ENCODE assay signal across 1 cellular context in the genomic region with DNA sequence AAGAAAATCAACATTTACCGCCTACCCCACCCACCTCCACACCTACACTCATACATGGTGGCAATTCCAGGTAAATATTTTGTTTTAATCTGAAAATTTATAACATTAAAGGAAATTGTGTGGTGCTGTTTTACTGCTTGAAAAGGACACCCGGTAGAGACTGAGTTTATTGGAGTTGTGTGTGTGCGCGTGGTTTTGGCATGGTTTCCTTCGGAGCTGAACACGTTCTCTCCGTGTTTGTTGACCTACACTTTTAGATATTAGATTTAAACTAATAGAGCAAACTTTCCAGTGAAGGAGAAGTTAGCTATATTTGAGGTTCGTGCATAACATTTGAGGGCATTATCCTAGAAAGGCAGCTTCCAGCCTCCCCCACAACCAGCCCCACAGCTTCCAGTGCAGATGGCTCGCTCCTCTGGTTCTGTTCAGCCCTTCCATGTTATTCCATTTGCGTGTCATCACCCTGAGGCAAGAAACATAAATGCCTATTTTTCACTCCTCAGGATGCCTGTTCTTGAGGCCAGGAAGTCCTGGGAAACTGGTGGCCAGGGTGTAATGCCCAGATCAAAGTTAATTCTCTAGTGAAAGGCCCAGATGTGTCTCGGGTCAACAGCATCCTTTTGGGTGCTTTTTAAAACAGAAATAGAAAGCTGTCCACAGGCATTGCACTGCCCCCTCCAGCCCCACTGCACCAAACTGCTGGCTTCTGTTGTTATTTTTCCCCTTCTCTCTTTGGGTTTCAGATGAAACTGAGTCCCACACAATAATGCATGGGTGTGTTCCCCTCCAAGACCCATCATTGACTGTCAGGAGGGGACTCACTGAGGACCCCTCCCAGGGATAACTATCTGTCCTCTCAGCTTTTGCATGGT.
TF ChIP-seq lines count a peak whose summit lies in the region.

No MANE protein-coding gene starts in this region.

TF ChIP-seq in SK-N-SH, 30 proteins besides CTCF, POLR2A, EP300 and RAD21 (continued from another document):
- TF ChIP-seq, protein P1, sequence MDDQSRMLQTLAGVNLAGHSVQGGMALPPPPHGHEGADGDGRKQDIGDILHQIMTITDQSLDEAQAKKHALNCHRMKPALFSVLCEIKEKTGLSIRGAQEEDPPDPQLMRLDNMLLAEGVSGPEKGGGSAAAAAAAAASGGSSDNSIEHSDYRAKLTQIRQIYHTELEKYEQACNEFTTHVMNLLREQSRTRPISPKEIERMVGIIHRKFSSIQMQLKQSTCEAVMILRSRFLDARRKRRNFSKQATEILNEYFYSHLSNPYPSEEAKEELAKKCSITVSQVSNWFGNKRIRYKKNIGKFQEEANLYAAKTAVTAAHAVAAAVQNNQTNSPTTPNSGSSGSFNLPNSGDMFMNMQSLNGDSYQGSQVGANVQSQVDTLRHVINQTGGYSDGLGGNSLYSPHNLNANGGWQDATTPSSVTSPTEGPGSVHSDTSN (IDR thresholded peaks at IDR 0.05) = no peak
- no peak for TF ChIP-seq YY1 (IDR thresholded peaks at IDR 0.05; ENCODE audit: low read depth)
- TF ChIP-seq, protein P2, sequence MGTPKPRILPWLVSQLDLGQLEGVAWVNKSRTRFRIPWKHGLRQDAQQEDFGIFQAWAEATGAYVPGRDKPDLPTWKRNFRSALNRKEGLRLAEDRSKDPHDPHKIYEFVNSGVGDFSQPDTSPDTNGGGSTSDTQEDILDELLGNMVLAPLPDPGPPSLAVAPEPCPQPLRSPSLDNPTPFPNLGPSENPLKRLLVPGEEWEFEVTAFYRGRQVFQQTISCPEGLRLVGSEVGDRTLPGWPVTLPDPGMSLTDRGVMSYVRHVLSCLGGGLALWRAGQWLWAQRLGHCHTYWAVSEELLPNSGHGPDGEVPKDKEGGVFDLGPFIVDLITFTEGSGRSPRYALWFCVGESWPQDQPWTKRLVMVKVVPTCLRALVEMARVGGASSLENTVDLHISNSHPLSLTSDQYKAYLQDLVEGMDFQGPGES (IDR thresholded peaks at IDR 0.05; ENCODE audit: low read depth, low read length) = no peak
- no peak for TF ChIP-seq GATA2 (CRISPR knock-in tag; IDR thresholded peaks at IDR 0.05)
- no peak for TF ChIP-seq EZH2phosphoT487 (IDR thresholded peaks at IDR 0.05; ENCODE audit: borderline replicate concordance, low read depth)
- no peak for TF ChIP-seq GABPA (IDR thresholded peaks at IDR 0.05; ENCODE audit: low read depth)
- TF ChIP-seq, protein P3, sequence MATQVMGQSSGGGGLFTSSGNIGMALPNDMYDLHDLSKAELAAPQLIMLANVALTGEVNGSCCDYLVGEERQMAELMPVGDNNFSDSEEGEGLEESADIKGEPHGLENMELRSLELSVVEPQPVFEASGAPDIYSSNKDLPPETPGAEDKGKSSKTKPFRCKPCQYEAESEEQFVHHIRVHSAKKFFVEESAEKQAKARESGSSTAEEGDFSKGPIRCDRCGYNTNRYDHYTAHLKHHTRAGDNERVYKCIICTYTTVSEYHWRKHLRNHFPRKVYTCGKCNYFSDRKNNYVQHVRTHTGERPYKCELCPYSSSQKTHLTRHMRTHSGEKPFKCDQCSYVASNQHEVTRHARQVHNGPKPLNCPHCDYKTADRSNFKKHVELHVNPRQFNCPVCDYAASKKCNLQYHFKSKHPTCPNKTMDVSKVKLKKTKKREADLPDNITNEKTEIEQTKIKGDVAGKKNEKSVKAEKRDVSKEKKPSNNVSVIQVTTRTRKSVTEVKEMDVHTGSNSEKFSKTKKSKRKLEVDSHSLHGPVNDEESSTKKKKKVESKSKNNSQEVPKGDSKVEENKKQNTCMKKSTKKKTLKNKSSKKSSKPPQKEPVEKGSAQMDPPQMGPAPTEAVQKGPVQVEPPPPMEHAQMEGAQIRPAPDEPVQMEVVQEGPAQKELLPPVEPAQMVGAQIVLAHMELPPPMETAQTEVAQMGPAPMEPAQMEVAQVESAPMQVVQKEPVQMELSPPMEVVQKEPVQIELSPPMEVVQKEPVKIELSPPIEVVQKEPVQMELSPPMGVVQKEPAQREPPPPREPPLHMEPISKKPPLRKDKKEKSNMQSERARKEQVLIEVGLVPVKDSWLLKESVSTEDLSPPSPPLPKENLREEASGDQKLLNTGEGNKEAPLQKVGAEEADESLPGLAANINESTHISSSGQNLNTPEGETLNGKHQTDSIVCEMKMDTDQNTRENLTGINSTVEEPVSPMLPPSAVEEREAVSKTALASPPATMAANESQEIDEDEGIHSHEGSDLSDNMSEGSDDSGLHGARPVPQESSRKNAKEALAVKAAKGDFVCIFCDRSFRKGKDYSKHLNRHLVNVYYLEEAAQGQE (IDR thresholded peaks at IDR 0.05; ENCODE audit: low read depth, low read length) = no peak
- no peak for TF ChIP-seq TCF12 (IDR thresholded peaks at IDR 0.05)
- no peak for TF ChIP-seq NRF1 (IDR thresholded peaks at IDR 0.05; ENCODE audit: low read depth, low read length)
- TF ChIP-seq, protein P4, sequence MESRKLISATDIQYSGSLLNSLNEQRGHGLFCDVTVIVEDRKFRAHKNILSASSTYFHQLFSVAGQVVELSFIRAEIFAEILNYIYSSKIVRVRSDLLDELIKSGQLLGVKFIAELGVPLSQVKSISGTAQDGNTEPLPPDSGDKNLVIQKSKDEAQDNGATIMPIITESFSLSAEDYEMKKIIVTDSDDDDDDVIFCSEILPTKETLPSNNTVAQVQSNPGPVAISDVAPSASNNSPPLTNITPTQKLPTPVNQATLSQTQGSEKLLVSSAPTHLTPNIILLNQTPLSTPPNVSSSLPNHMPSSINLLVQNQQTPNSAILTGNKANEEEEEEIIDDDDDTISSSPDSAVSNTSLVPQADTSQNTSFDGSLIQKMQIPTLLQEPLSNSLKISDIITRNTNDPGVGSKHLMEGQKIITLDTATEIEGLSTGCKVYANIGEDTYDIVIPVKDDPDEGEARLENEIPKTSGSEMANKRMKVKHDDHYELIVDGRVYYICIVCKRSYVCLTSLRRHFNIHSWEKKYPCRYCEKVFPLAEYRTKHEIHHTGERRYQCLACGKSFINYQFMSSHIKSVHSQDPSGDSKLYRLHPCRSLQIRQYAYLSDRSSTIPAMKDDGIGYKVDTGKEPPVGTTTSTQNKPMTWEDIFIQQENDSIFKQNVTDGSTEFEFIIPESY (IDR thresholded peaks at IDR 0.05; ENCODE audit: borderline replicate concordance, low read depth) = no peak
- TF ChIP-seq RXRA (IDR thresholded peaks at IDR 0.05; ENCODE audit: borderline replicate concordance, low read depth) = no peak
